ENCODE assay signal across 1 cellular context in the genomic region with DNA sequence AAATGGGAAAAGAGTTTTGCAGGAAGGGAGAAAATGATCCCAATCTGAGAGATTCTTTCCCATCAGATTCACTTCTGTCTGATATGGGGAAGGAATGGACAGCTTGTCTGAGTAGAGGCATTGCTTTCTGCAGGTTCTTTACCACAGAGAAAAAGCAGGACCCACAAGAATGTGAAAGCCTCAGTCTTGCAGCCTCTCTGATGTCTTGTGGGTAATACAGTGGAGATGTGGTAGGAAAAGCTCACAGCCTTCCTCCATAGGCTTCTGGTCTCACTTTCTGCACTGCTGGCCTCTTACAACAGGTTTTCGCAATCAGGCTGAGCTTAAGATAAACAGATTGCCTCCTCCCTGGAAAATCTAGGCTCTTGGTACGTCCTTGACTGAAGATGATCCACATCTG.
TF ChIP-seq lines count a peak whose summit lies in the region.

No MANE protein-coding gene starts in this region.

TF ChIP-seq in GM23338, 12 proteins besides CTCF, POLR2A, EP300 and RAD21 (continued from another document):
- TF ChIP-seq, protein P1, sequence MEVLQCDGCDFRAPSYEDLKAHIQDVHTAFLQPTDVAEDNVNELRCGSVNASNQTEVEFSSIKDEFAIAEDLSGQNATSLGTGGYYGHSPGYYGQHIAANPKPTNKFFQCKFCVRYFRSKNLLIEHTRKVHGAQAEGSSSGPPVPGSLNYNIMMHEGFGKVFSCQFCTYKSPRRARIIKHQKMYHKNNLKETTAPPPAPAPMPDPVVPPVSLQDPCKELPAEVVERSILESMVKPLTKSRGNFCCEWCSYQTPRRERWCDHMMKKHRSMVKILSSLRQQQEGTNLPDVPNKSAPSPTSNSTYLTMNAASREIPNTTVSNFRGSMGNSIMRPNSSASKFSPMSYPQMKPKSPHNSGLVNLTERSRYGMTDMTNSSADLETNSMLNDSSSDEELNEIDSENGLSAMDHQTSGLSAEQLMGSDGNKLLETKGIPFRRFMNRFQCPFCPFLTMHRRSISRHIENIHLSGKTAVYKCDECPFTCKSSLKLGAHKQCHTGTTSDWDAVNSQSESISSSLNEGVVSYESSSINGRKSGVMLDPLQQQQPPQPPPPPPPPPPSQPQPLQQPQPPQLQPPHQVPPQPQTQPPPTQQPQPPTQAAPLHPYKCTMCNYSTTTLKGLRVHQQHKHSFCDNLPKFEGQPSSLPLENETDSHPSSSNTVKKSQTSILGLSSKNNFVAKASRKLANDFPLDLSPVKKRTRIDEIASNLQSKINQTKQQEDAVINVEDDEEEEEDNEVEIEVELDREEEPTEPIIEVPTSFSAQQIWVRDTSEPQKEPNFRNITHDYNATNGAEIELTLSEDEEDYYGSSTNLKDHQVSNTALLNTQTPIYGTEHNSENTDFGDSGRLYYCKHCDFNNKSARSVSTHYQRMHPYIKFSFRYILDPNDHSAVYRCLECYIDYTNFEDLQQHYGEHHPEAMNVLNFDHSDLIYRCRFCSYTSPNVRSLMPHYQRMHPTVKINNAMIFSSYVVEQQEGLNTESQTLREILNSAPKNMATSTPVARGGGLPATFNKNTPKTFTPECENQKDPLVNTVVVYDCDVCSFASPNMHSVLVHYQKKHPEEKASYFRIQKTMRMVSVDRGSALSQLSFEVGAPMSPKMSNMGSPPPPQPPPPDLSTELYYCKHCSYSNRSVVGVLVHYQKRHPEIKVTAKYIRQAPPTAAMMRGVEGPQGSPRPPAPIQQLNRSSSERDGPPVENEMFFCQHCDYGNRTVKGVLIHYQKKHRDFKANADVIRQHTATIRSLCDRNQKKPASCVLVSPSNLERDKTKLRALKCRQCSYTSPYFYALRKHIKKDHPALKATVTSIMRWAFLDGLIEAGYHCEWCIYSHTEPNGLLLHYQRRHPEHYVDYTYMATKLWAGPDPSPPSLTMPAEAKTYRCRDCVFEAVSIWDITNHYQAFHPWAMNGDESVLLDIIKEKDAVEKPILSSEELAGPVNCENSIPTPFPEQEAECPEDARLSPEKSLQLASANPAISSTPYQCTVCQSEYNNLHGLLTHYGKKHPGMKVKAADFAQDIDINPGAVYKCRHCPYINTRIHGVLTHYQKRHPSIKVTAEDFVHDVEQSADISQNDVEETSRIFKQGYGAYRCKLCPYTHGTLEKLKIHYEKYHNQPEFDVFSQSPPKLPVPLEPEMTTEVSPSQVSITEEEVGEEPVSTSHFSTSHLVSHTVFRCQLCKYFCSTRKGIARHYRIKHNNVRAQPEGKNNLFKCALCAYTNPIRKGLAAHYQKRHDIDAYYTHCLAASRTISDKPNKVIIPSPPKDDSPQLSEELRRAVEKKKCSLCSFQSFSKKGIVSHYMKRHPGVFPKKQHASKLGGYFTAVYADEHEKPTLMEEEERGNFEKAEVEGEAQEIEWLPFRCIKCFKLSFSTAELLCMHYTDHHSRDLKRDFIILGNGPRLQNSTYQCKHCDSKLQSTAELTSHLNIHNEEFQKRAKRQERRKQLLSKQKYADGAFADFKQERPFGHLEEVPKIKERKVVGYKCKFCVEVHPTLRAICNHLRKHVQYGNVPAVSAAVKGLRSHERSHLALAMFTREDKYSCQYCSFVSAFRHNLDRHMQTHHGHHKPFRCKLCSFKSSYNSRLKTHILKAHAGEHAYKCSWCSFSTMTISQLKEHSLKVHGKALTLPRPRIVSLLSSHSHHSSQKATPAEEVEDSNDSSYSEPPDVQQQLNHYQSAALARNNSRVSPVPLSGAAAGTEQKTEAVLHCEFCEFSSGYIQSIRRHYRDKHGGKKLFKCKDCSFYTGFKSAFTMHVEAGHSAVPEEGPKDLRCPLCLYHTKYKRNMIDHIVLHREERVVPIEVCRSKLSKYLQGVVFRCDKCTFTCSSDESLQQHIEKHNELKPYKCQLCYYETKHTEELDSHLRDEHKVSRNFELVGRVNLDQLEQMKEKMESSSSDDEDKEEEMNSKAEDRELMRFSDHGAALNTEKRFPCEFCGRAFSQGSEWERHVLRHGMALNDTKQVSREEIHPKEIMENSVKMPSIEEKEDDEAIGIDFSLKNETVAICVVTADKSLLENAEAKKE (CRISPR knock-in tag; IDR thresholded peaks at IDR 0.05): no peak
